In genomic region chr17:74305865-74306654, GRCh38 we compare ENCODE assay signal across 11 cellular contexts. TPM values are rescaled to one million over a fixed set of nuclear protein-coding genes. Genes with fewer than 3 reads are reported as not detected.
DNase-seq lines count a peak whose midpoint lies in the region.
"Had no signal": no experiment of that assay in that cellular context is flagged by ENCODE, and none has a peak within 500 bp of the region (broad histone marks: within the 10 kb centered on the region; RNA-seq: fewer than 3 reads in every experiment).

No MANE protein-coding gene starts in this region.

- DNase-seq in A172 (ENCODE audit: low spot score), result peak; percentile 37
- DNase-seq in DMS53 treated with DMSO at 0.1 percent for 48 hours (lab: John Stamatoyannopoulos, UW; ENCODE audit: unreplicated experiment), result peak; percentile 20
- peak; percentile 80 for DNase-seq in NCI-H69 (lab: John Stamatoyannopoulos, UW)
- peak; percentile 60 for DNase-seq in dermis blood vessel endothelial cell
- DNase-seq in activated gamma-delta T cell (lab: John Stamatoyannopoulos, UW), result no peak
- no peak for DNase-seq in dedifferentiated amniotic fluid mesenchymal stem cell (ENCODE audit: extremely low spot score)
- DNase-seq in DMS153 treated with DMSO at 0.1 percent for 48 hours (lab: John Stamatoyannopoulos, UW; ENCODE audit: unreplicated experiment), result no peak
- DNase-seq in mesenchymal stem cell, result no peak

- H2BK15ac ChIP-seq in mesenchymal stem cell (ENCODE audit: low read depth, poor library complexity, severe bottlenecking), result no peak overlapping the region

- H3K9me3 ChIP-seq in mesenchymal stem cell (ENCODE audit: control insufficient read depth, low read length), result no peaks in the 10 kb centered on the region

- H3K14ac ChIP-seq in mesenchymal stem cell (ENCODE audit: low read length in 2 of 2), result no peak overlapping the region

- H3K18ac ChIP-seq in mesenchymal stem cell (ENCODE audit: low read depth in 1 of 2, low read length in 2 of 2), result no peak overlapping the region

- no peak overlapping the region for H2BK12ac ChIP-seq in mesenchymal stem cell (ENCODE audit: low read length in 2 of 2)

- WGBS in mesenchymal stem cell, result 78% methylated on average over 10 of the region's 10 CpGs

- no peak overlapping the region for H2BK120ac ChIP-seq in mesenchymal stem cell (ENCODE audit: low read depth, low read length)

- H3K4me2 ChIP-seq in mesenchymal stem cell (ENCODE audit: low read length, poor library complexity, severe bottlenecking), result no peak overlapping the region

- no peak overlapping the region for H2AK5ac ChIP-seq in mesenchymal stem cell (ENCODE audit: low read length, severe bottlenecking)

- no peak overlapping the region for H3K4ac ChIP-seq in mesenchymal stem cell (ENCODE audit: low read depth in 1 of 2, low read length in 2 of 2)

- H3K27ac ChIP-seq in mesenchymal stem cell (ENCODE audit: low read length, poor library complexity, severe bottlenecking), result no peak overlapping the region
- H3K27ac ChIP-seq: VCaP had no signal

- peaks cover 4 to 34% of the 10 kb centered on the region in 2 experiments for H3K27me3 ChIP-seq in mesenchymal stem cell (ENCODE audit: control insufficient read depth in 1 of 2, insufficient read depth in 1 of 2, low read length in 2 of 2)

- no peak overlapping the region for H4K8ac ChIP-seq in mesenchymal stem cell (ENCODE audit: low read length)

- no peak overlapping the region for H2BK5ac ChIP-seq in mesenchymal stem cell (ENCODE audit: low read depth, low read length, poor library complexity, severe bottlenecking)

- H2AFZ ChIP-seq in mesenchymal stem cell (ENCODE audit: low read depth, low read length), result no peak overlapping the region

- no peak overlapping the region for H3K23ac ChIP-seq in mesenchymal stem cell (ENCODE audit: low read length in 2 of 2)

- H3K9ac ChIP-seq in mesenchymal stem cell (ENCODE audit: low read length), result no peak overlapping the region

- no peak overlapping the region for H4K91ac ChIP-seq in mesenchymal stem cell (ENCODE audit: low read length)

- H3K79me1 ChIP-seq in mesenchymal stem cell (replicated peaks; ENCODE audit: low read length, poor library complexity, severe bottlenecking), result no peaks in the 10 kb centered on the region

- no peaks in the 10 kb centered on the region for H3K4me1 ChIP-seq in mesenchymal stem cell (ENCODE audit: control insufficient read depth, insufficient read depth, low read depth, low read length)

- H3K36me3 ChIP-seq in mesenchymal stem cell (ENCODE audit: control insufficient read depth in 1 of 2, insufficient read depth in 2 of 2, low read depth in 1 of 2, low read length in 2 of 2), result no peaks in the 10 kb centered on the region

- H3K4me3 ChIP-seq in mesenchymal stem cell (ENCODE audit: insufficient read depth in 1 of 2, low read depth in 1 of 2, low read length in 2 of 2), result no peak overlapping the region
- H3K4me3 ChIP-seq: lung had no signal

RNA-seq across cellular contexts. Expression of gene KIF19, which starts 20.0 kb away (rescaled TPM):
- not detected in 2 replicates for total RNA-seq in A172 (2014; rRNA removed; shearing (Covaris generic))
- 6.4 and 16.3 TPM in 2 replicates for total RNA-seq in dermis blood vessel endothelial cell
- not detected for polyA plus RNA-seq in mesenchymal stem cell (2013, experiment 1 of 2)
- polyA plus RNA-seq in mesenchymal stem cell (2013, experiment 2 of 2), result not detected

RNA-seq across cellular contexts. Expression of gene DNAI2, which starts 32.0 kb away (rescaled TPM):
- not detected in 2 replicates for total RNA-seq in A172 (2014; rRNA removed; shearing (Covaris generic))
- total RNA-seq in dermis blood vessel endothelial cell, result not detected in 2 replicates
- polyA plus RNA-seq in mesenchymal stem cell (2013, experiment 1 of 2), result not detected
- not detected for polyA plus RNA-seq in mesenchymal stem cell (2013, experiment 2 of 2)
- polyA plus RNA-seq: esophagus had no signal

RNA-seq across cellular contexts. Expression of gene BTBD17, which starts 55.6 kb away (rescaled TPM):
- total RNA-seq in A172 (2014; rRNA removed; shearing (Covaris generic)), result not detected in 2 replicates
- total RNA-seq in dermis blood vessel endothelial cell, result 0.17 TPM in 1 of 2 replicates, not detected in the other
- not detected for polyA plus RNA-seq in mesenchymal stem cell (2013, experiment 1 of 2)
- not detected for polyA plus RNA-seq in mesenchymal stem cell (2013, experiment 2 of 2)
- polyA plus RNA-seq: esophagus, lung had no signal

Comparison
In these comparisons a context has a peak if more than half of its experiments do, and no peak if none do; other contexts are left out.
1. DNase-seq: peak in A172 (single experiment), DMS53 treated with DMSO at 0.1 percent for 48 hours (single experiment), NCI-H69 (single experiment) and dermis blood vessel endothelial cell (single experiment); none in activated gamma-delta T cell (single experiment), dedifferentiated amniotic fluid mesenchymal stem cell (single experiment), DMS153 treated with DMSO at 0.1 percent for 48 hours (single experiment) and mesenchymal stem cell (single experiment).